In genomic region chr2:74457549-74458131, GRCh38 we compare ENCODE assay signal across 8 cellular contexts. TPM values are rescaled to one million over a fixed set of nuclear protein-coding genes. Genes with fewer than 3 reads are reported as not detected.
A peak's percentile ranks its signal among the peaks of the same experiment; 100 is the strongest.
DNase-seq lines count a peak whose midpoint lies in the region; ATAC-seq and TF ChIP-seq lines count a peak whose summit lies in the region.

No MANE protein-coding gene starts in this region.

- DNase-seq in NCI-H1930 (lab: John Stamatoyannopoulos, UW): peak; percentile 70 to 74
- DNase-seq in activated CD4-positive, alpha-beta T cell treated with anti-CD3 and anti-CD28 coated beads, Interleukin-2, amount 50 U/mL, for 1 hour: peak; percentile 79
- peak; percentile 58 for DNase-seq in dermis blood vessel endothelial cell
- peak; percentile 51 for DNase-seq in midbrain (lab: John Stamatoyannopoulos, UW)
- peak; percentile 79 for DNase-seq in stimulated activated CD8-positive, alpha-beta memory T cell treated with anti-CD3 and anti-CD28 coated beads, Interleukin-4, amount 100 ng/mL, for 24 hours (ENCODE audit: low read depth)
- DNase-seq in H4 (ENCODE audit: low spot score): no peak

- ATAC-seq in GM18505 (IDR thresholded peaks at IDR 0.05; ENCODE audit: unreplicated experiment): peak; percentile 35
- ATAC-seq in HG02623 (IDR thresholded peaks at IDR 0.05; ENCODE audit: unreplicated experiment): peak; percentile 28

- peak; percentile 80 for TF ChIP-seq POLR2A in GM18505 (IDR thresholded peaks at IDR 0.05; ENCODE audit: borderline replicate concordance, extremely low read depth, insufficient read depth, insufficient read length)

RNA-seq across cellular contexts. Expression of gene WBP1, which starts 0.6 kb away (rescaled TPM):
- total RNA-seq in dermis blood vessel endothelial cell: 34.3 and 44.9 TPM in 2 replicates
- 86.8 and 93.9 TPM in 2 replicates for total RNA-seq in H4 (2014; rRNA removed; shearing (Covaris generic))

RNA-seq across cellular contexts. Expression of gene INO80B, which starts 2.8 kb away (rescaled TPM):
- total RNA-seq in dermis blood vessel endothelial cell: 6.5 and 24.0 TPM in 2 replicates
- 30.1 and 55.7 TPM in 2 replicates for total RNA-seq in H4 (2014; rRNA removed; shearing (Covaris generic))

RNA-seq across cellular contexts. Expression of gene MOGS, which starts 7.5 kb away (rescaled TPM):
- total RNA-seq in dermis blood vessel endothelial cell: 74.4 and 85.1 TPM in 2 replicates
- 43.1 and 52.7 TPM in 2 replicates for total RNA-seq in H4 (2014; rRNA removed; shearing (Covaris generic))

RNA-seq across cellular contexts. Expression of gene MRPL53, which starts 14.8 kb away (rescaled TPM):
- total RNA-seq in dermis blood vessel endothelial cell: 25.9 and 33.7 TPM in 2 replicates
- 25.3 and 42.4 TPM in 2 replicates for total RNA-seq in H4 (2014; rRNA removed; shearing (Covaris generic))

RNA-seq across cellular contexts. Expression of gene RTKN, which starts 15.9 kb away (rescaled TPM):
- total RNA-seq in dermis blood vessel endothelial cell: 21.6 and 27.0 TPM in 2 replicates
- 9.4 and 10.5 TPM in 2 replicates for total RNA-seq in H4 (2014; rRNA removed; shearing (Covaris generic))
